11 cellular contexts compared by ENCODE assay signal in the genomic region with DNA sequence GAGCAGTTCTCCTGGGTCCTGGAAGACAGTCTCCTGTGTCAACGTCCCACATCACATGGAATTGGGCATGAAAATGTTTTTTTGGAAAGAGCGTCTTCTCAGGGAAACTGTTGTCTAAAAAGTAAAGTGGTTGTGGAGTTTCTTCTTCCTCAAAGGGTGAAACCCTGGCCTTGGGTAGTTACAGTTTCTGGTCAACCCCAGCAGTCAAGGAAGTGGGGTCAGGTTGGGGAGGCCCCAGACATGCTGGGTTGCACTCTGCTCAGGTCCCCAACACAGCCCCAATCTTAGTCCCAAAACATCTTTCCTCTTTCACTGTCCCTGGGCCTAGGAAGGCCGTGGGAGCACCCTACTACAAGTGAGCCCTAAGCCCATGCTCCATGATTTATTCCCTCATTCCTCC.
DNase-seq lines count a peak whose midpoint lies in the region; ATAC-seq lines count a peak whose summit lies in the region.
"Had no signal": no experiment of that assay in that cellular context is flagged by ENCODE, and none has a peak within 500 bp of the region (broad histone marks: within the 10 kb centered on the region; RNA-seq: fewer than 3 reads in every experiment).

No MANE protein-coding gene starts in this region.

- peaks cover 39% of the 10 kb centered on the region for H3K36me3 Mint-ChIP-seq in effector memory CD8-positive, alpha-beta T cell (ENCODE audit: insufficient read depth)

- no peak for DNase-seq in effector memory CD8-positive, alpha-beta T cell
- no peak for DNase-seq in stimulated activated CD4-positive, alpha-beta T cell treated with anti-CD3 and anti-CD28 coated beads, Interleukin-2, amount 100 ng/mL, for 48 hours
- no peak for DNase-seq in KBM-7
- DNase-seq in LoVo (ENCODE audit: low spot score), result no peak
- DNase-seq: DMS79, NCI-H446, ovary had no signal

- H3K4me3 Mint-ChIP-seq in effector memory CD8-positive, alpha-beta T cell, result peak overlapping the region; percentile 98

- H3K27ac Mint-ChIP-seq in effector memory CD8-positive, alpha-beta T cell, result peak overlapping the region; percentile 99

- H3K4me1 Mint-ChIP-seq in effector memory CD8-positive, alpha-beta T cell (ENCODE audit: low read depth in 2 of 2), result peaks cover 41 to 42% of the 10 kb centered on the region in 2 donors

- H3K4me3 ChIP-seq in GM08714 (ENCODE audit: low read length), result peak overlapping the region; percentile 22; the same call in 1 of the 2 replicates

- peaks cover 19 to 27% of the 10 kb centered on the region in 2 donors for H3K27me3 Mint-ChIP-seq in effector memory CD8-positive, alpha-beta T cell

- in situ Hi-C loops in KBM-7 (cut with MboI; ENCODE audit: low pct_unique_long_range_greater_than_20kb, low sequenced_read_pairs), result no loop called here

- H3K9me3 Mint-ChIP-seq in effector memory CD8-positive, alpha-beta T cell, result no peaks in the 10 kb centered on the region

- ATAC-seq in GM19395 (IDR thresholded peaks at IDR 0.05; ENCODE audit: unreplicated experiment) (peak; percentile 40), HG03378 (IDR thresholded peaks at IDR 0.05; ENCODE audit: unreplicated experiment) (peak; percentile 28), HG03460 (IDR thresholded peaks at IDR 0.05; ENCODE audit: unreplicated experiment) (no peak)
- no peak for ATAC-seq in effector memory CD8-positive, alpha-beta T cell (replicated peaks)

Comparison
In these comparisons a context has a peak if more than half of its experiments do, and no peak if none do; other contexts are left out.
1. ATAC-seq: peak in GM19395 (single experiment) and HG03378 (single experiment); none in effector memory CD8-positive, alpha-beta T cell (single experiment) and HG03460 (single experiment).